Comparison of ENCODE assay signal across 1 cellular context in genomic region chr6:53359088-53359842, GRCh38.
TF ChIP-seq lines count a peak whose summit lies in the region.

No MANE protein-coding gene starts in this region.

TF ChIP-seq in HepG2, 621 proteins besides CTCF, POLR2A, EP300 and RAD21 (continued from another document and continues in another):
- TF ChIP-seq KAT7 (CRISPR knock-in tag; IDR thresholded peaks at IDR 0.05; ENCODE audit: borderline replicate concordance) (no peak; the same call in 1 of the 2 replicates), MATR3 (CRISPR knock-in tag; IDR thresholded peaks at IDR 0.05) (no peak), JUND (CRISPR knock-in tag; IDR thresholded peaks at IDR 0.05) (peak; percentile 79), KAT2B (IDR thresholded peaks at IDR 0.05; ENCODE audit: borderline replicate concordance, low read depth, low read length) (no peak), ZNF772 (CRISPR knock-in tag; IDR thresholded peaks at IDR 0.05) (peak; percentile 90), ZNF607 (CRISPR knock-in tag; IDR thresholded peaks at IDR 0.05; ENCODE audit: borderline replicate concordance) (peak; percentile 88), ZC3H4 (CRISPR knock-in tag; IDR thresholded peaks at IDR 0.05; ENCODE audit: borderline replicate concordance) (peak; percentile 81; the same call in 1 of the 2 replicates), FLYWCH1 (CRISPR knock-in tag; IDR thresholded peaks at IDR 0.05) (peak; percentile 52; the same call in 1 of the 2 replicates), ZNF101 (CRISPR knock-in tag; IDR thresholded peaks at IDR 0.05; ENCODE audit: borderline replicate concordance, low read depth) (no peak; the same call in 1 of the 2 replicates), ARID4A (CRISPR knock-in tag; IDR thresholded peaks at IDR 0.05; ENCODE audit: borderline replicate concordance) (peak; percentile 79), ZBTB33 (CRISPR knock-in tag; IDR thresholded peaks at IDR 0.05) (no peak), ZNF782 (CRISPR knock-in tag; IDR thresholded peaks at IDR 0.05; ENCODE audit: borderline replicate concordance) (peak; percentile 33; the same call in 1 of the 2 replicates), TCF12 (IDR thresholded peaks at IDR 0.05) (no peak), TCF12 (CRISPR knock-in tag; IDR thresholded peaks at IDR 0.05) (no peak), E2F2 (CRISPR knock-in tag; IDR thresholded peaks at IDR 0.05; ENCODE audit: borderline replicate concordance) (peak; percentile 96; the same call in 1 of the 2 replicates), ZBTB1 (CRISPR knock-in tag; IDR thresholded peaks at IDR 0.05; ENCODE audit: borderline replicate concordance) (0 out of 2 replicates have a peak, but pooled peaks have one; percentile 58), ZNF562 (CRISPR knock-in tag; IDR thresholded peaks at IDR 0.05; ENCODE audit: borderline replicate concordance) (no peak), RERE (CRISPR knock-in tag; IDR thresholded peaks at IDR 0.05; ENCODE audit: low read depth) (no peak; the same call in 1 of the 2 replicates), NRL (CRISPR knock-in tag; IDR thresholded peaks at IDR 0.05; ENCODE audit: borderline replicate concordance) (no peak), ZNF619 (CRISPR knock-in tag; IDR thresholded peaks at IDR 0.05) (peak; percentile 78; the same call in 1 of the 2 replicates), ZNF329 (CRISPR knock-in tag; IDR thresholded peaks at IDR 0.05; ENCODE audit: low read depth) (no peak), ZBTB25 (CRISPR knock-in tag; IDR thresholded peaks at IDR 0.05) (peak; percentile 86), CSRNP2 (CRISPR knock-in tag; conservative IDR thresholded peaks at IDR 0.05; ENCODE audit: low read depth) (0 out of 2 replicates have a peak, but pooled peaks have one; percentile 43), MEIS2 (CRISPR knock-in tag; IDR thresholded peaks at IDR 0.05) (peak; percentile 90), ZNF850 (CRISPR knock-in tag; conservative IDR thresholded peaks at IDR 0.05) (peak; percentile 76), IRF2 (CRISPR knock-in tag; IDR thresholded peaks at IDR 0.05) (peak; percentile 85; the same call in 1 of the 2 replicates), FOXO4 (CRISPR knock-in tag; conservative IDR thresholded peaks at IDR 0.05) (no peak), PATZ1 (CRISPR knock-in tag; IDR thresholded peaks at IDR 0.05) (peak; percentile 89), IRF9 (CRISPR knock-in tag; IDR thresholded peaks at IDR 0.05; ENCODE audit: borderline replicate concordance) (peak; percentile 98; the same call in 1 of the 2 replicates), ZKSCAN1 (IDR thresholded peaks at IDR 0.05; ENCODE audit: low read length) (0 out of 2 replicates have a peak, but pooled peaks have one; percentile 40), SALL2 (CRISPR knock-in tag; IDR thresholded peaks at IDR 0.05) (peak; percentile 84), WIZ (CRISPR knock-in tag; IDR thresholded peaks at IDR 0.05) (peak; percentile 85), BRF2 (CRISPR knock-in tag; IDR thresholded peaks at IDR 0.05) (peak; percentile 96), MED1 (CRISPR knock-in tag; IDR thresholded peaks at IDR 0.05) (peak; percentile 94)
